12 cellular contexts compared by ENCODE assay signal in genomic region chr4:120052840-120053239, GRCh38. TPM values are rescaled to one million over a fixed set of nuclear protein-coding genes. Genes with fewer than 3 reads are reported as not detected.
A peak's percentile ranks its signal among the peaks of the same experiment; 100 is the strongest.
DNase-seq lines count a peak whose midpoint lies in the region; ATAC-seq and TF ChIP-seq lines count a peak whose summit lies in the region.
"Had no signal": no experiment of that assay in that cellular context is flagged by ENCODE, and none has a peak within 500 bp of the region (broad histone marks: within the 10 kb centered on the region; RNA-seq: fewer than 3 reads in every experiment).

No MANE protein-coding gene starts in this region.

- peaks cover 16% of the 10 kb centered on the region for H3K36me3 Mint-ChIP-seq in Caco-2 (ENCODE audit: insufficient read depth, unreplicated experiment)
- H3K36me3 Mint-ChIP-seq: memory B cell had no signal

- peak overlapping the region in 1 of 2 donors; percentile 22 for H3K27ac ChIP-seq in right atrium auricular region

- H3K27ac Mint-ChIP-seq in Caco-2 (ENCODE audit: unreplicated experiment), result no peak overlapping the region
- H3K27ac Mint-ChIP-seq: memory B cell had no signal

- H3K4me3 Mint-ChIP-seq in Caco-2 (ENCODE audit: unreplicated experiment), result no peak overlapping the region
- H3K4me3 Mint-ChIP-seq: central memory CD8-positive, alpha-beta T cell; memory B cell had no signal

- H3K9me3 ChIP-seq in right atrium auricular region, result no peaks in the 10 kb centered on the region
- no peaks in the 10 kb centered on the region for H3K9me3 ChIP-seq in Caco-2

- no peaks in the 10 kb centered on the region for H3K4me1 ChIP-seq in right atrium auricular region
- H3K4me1 ChIP-seq in Caco-2, result no peaks in the 10 kb centered on the region

- no peaks in the 10 kb centered on the region for H3K27me3 Mint-ChIP-seq in Caco-2 (ENCODE audit: insufficient read depth, unreplicated experiment)
- H3K27me3 Mint-ChIP-seq: central memory CD8-positive, alpha-beta T cell; memory B cell had no signal

- intact Hi-C loops in Right ventricle myocardium superior (cut with DNase I), result loop anchor here (5.0 to 10.0 kb wide), 2 partner anchors 488 to 741 kb away; no protein-coding TSS in a partner anchor
- intact Hi-C loops in cardiac septum (cut with DNase I), result loop anchor here (5.0 kb wide), 1 partner anchor 491 kb away; no protein-coding TSS in a partner anchor
- intact Hi-C loops in Caco-2 (cut with micrococcal nuclease; ENCODE audit: unreplicated experiment), result loop anchor here (10.0 kb wide), 2 partner anchors 258 to 558 kb away; no protein-coding TSS in a partner anchor

- ATAC-seq in Right ventricle myocardium superior (ENCODE audit: poor library complexity) (peak; percentile 37), GM18868 (IDR thresholded peaks at IDR 0.05; ENCODE audit: unreplicated experiment) (no peak), GM21717 (IDR thresholded peaks at IDR 0.05; ENCODE audit: unreplicated experiment) (no peak)
- ATAC-seq: activated CD4-positive, CD25-positive, alpha-beta regulatory T cell treated with anti-CD3 and anti-CD28 coated beads, Interleukin-2, amount 50 U/mL, for 24 hours had no signal

- CTCF ChIA-PET in Caco-2 (lab: Charles Lee), result no interaction called here

- no TSS peak for BruUV-seq in Caco-2 (replicated peaks; lab: Mats Ljungman, UMichigan)

- H3K4me3 ChIP-seq in right atrium auricular region (no peak overlapping the region), Caco-2 (ENCODE audit: low read depth, low read length) (no peak overlapping the region)

- DNase-seq in Right ventricle myocardium superior (peak; percentile 45), cardiac septum (ENCODE audit: low spot score) (no peak), amniotic stem cell (lab: John Stamatoyannopoulos, UW) (peak; percentile 55), right atrium auricular region (ENCODE audit: low spot score) (peak; percentile 89), Caco-2 (no peak)
- DNase-seq in NK-92 treated with Interleukin-12 subunit alpha and Interleukin-12 subunit beta, amount 100 ng/mL, for 24 hours (lab: John Stamatoyannopoulos, UW), result no peak
- DNase-seq: NCI-H1694 treated with DMSO at 0.1 percent for 48 hours had no signal

- no peaks in the 10 kb centered on the region for H3K9me3 Mint-ChIP-seq in Caco-2 (ENCODE audit: unreplicated experiment)
- H3K9me3 Mint-ChIP-seq: central memory CD8-positive, alpha-beta T cell; memory B cell had no signal

- POLR2A ChIA-PET in Caco-2 (lab: Charles Lee), result no interaction called here

- TF ChIP-seq CTCF in right atrium auricular region (IDR thresholded peaks at IDR 0.05) (no peak), Caco-2 (IDR thresholded peaks at IDR 0.05; ENCODE audit: insufficient read depth in 1 of 2, low read depth in 1 of 2, low read length in 1 of 2, severe bottlenecking in 1 of 2, unreplicated experiment in 1 of 2) (no peak)

- H3K4me1 Mint-ChIP-seq in Caco-2 (ENCODE audit: low read depth, unreplicated experiment), result no peaks in the 10 kb centered on the region

- H3K36me3 ChIP-seq in right atrium auricular region (no peaks in the 10 kb centered on the region), Caco-2 (ENCODE audit: control insufficient read depth, insufficient read depth, low read length) (no peaks in the 10 kb centered on the region)

- H3K27me3 ChIP-seq in right atrium auricular region (no peaks in the 10 kb centered on the region), Caco-2 (replicated peaks; ENCODE audit: control insufficient read depth, insufficient read depth, low read length) (no peaks in the 10 kb centered on the region)

RNA-seq across cellular contexts. Expression of gene MAD2L1, which starts 13.8 kb away (rescaled TPM):
- total RNA-seq in Right ventricle myocardium superior (1.7 TPM), cardiac septum (1.9 TPM), right atrium auricular region (under 1 TPM; 0.24 to 0.78 TPM), Caco-2 (2022) (54.7 and 59.0 TPM in 2 replicates)

Comparison
In these comparisons a context has a peak if more than half of its experiments do, and no peak if none do; other contexts are left out.
1. DNase-seq: peak in Right ventricle myocardium superior (single experiment), amniotic stem cell (single experiment) and right atrium auricular region (single experiment); none in cardiac septum (single experiment), NK-92 treated with Interleukin-12 subunit alpha and Interleukin-12 subunit beta, amount 100 ng/mL, for 24 hours (single experiment) and Caco-2 (0 of 2).
2. RNA of gene MAD2L1, which starts 13.8 kb away (total RNA-seq): 54.7 to 59.0 TPM in Caco-2; 1.9 TPM in cardiac septum (single experiment), 1.7 TPM in Right ventricle myocardium superior (single experiment) and 0.24 to 0.78 TPM in right atrium auricular region; every median in the first group is over 10 times any median in the second.